Comparison of ENCODE assay signal across 9 cellular contexts in genomic region chr6:13431861-13432465, GRCh38. TPM values are rescaled to one million over a fixed set of nuclear protein-coding genes. Genes with fewer than 3 reads are reported as not detected.
DNase-seq lines count a peak whose midpoint lies in the region; ATAC-seq and TF ChIP-seq lines count a peak whose summit lies in the region.
"Had no signal": no experiment of that assay in that cellular context is flagged by ENCODE, and none has a peak within 500 bp of the region (broad histone marks: within the 10 kb centered on the region; RNA-seq: fewer than 3 reads in every experiment).

No MANE protein-coding gene starts in this region.

- H3K36me3 Mint-ChIP-seq in activated naive CD8-positive, alpha-beta T cell, result peaks cover 7% of the 10 kb centered on the region
- no peaks in the 10 kb centered on the region for H3K36me3 Mint-ChIP-seq in naive B cell

- peak; percentile 50 for DNase-seq in GM03348 (ENCODE audit: low spot score)
- peak; percentile 82 for DNase-seq in LHCN-M2 (ENCODE audit: low read depth)
- DNase-seq in naive B cell, result no peak
- DNase-seq in DMS79 treated with DMSO at 0.1 percent for 48 hours (lab: John Stamatoyannopoulos, UW), result no peak
- no peak for DNase-seq in lower leg skin (ENCODE audit: low spot score in 2 of 2)
- DNase-seq: SHP77 had no signal

- H3K27ac Mint-ChIP-seq in activated naive CD8-positive, alpha-beta T cell, result peak overlapping the region; percentile 85
- H3K27ac Mint-ChIP-seq in naive B cell, result peak overlapping the region in 5 of 6 donors; percentile 1 to 75 (median 57)

- no peak for TF ChIP-seq POLR2A in lower leg skin (IDR thresholded peaks at IDR 0.05)

- no peaks in the 10 kb centered on the region for H3K27me3 Mint-ChIP-seq in activated naive CD8-positive, alpha-beta T cell
- no peaks in the 10 kb centered on the region for H3K27me3 Mint-ChIP-seq in naive B cell

- H3K4me1 Mint-ChIP-seq in activated naive CD8-positive, alpha-beta T cell (ENCODE audit: low read depth), result peaks cover 76% of the 10 kb centered on the region
- H3K4me1 Mint-ChIP-seq in naive B cell, result peaks cover 38 to 71% (median 41%) of the 10 kb centered on the region in 3 donors

- H3K4me3 Mint-ChIP-seq in activated naive CD8-positive, alpha-beta T cell, result peak overlapping the region; percentile 69
- peak overlapping the region in 1 of 8 donors; percentile 30 for H3K4me3 Mint-ChIP-seq in naive B cell

- WGBS in lower leg skin, 2 donors, result 55 to 75% methylated on average over 5 of the region's 5 CpGs

- intact Hi-C loops in lower leg skin (cut with DNase I; ENCODE audit: low total_unique reads), result no loop called here

- H3K4me3 ChIP-seq in lower leg skin (ENCODE audit: low read depth, poor library complexity, severe bottlenecking), result no peak overlapping the region

- TF ChIP-seq CTCF in lower leg skin (IDR thresholded peaks at IDR 0.05), result no peak

- no peak for ATAC-seq in naive B cell (ENCODE audit: low read depth in 2 of 2)
- ATAC-seq in GM18517 (IDR thresholded peaks at IDR 0.05; ENCODE audit: unreplicated experiment), result no peak
- no peak for ATAC-seq in GM18907 (IDR thresholded peaks at IDR 0.05; ENCODE audit: unreplicated experiment)

- no peaks in the 10 kb centered on the region for H3K9me3 Mint-ChIP-seq in activated naive CD8-positive, alpha-beta T cell (ENCODE audit: low read depth)
- H3K9me3 Mint-ChIP-seq in naive B cell, result peaks cover 0 to 4% (median 0%) of the 10 kb centered on the region in 7 donors

RNA-seq across cellular contexts. Expression of gene GFOD1, which starts 55.4 kb away (rescaled TPM):
- total RNA-seq in LHCN-M2 (2014; rRNA removed) (2.7 and 3.1 TPM in 2 replicates), lower leg skin (10 to 100 TPM in 3 of 4 donors, 1 to 10 TPM in 1; 7.3 to 15.9 (median 12.4) TPM)
- 1.1 TPM for polyA plus RNA-seq in LHCN-M2 (2012)
- 10 to 100 TPM in 1 of 6 donors, 1 to 10 TPM in 5; 2.9 to 10.7 (median 5.4) TPM for polyA plus RNA-seq in naive B cell (ENCODE audit: low read depth in 6 of 6)

Comparison
In these comparisons a context has a peak if more than half of its experiments do, and no peak if none do; other contexts are left out.
1. DNase-seq: peak in GM03348 (single experiment) and LHCN-M2 (single experiment); none in naive B cell (single experiment), DMS79 treated with DMSO at 0.1 percent for 48 hours (single experiment) and lower leg skin (0 of 2).